ENCODE assay signal across 35 cellular contexts in genomic region chr14:38521591-38521990, GRCh38.
A peak's percentile ranks its signal among the peaks of the same experiment; 100 is the strongest.
DNase-seq lines count a peak whose midpoint lies in the region; ATAC-seq, FAIRE-seq and TF ChIP-seq lines count a peak whose summit lies in the region.
"Had no signal": no experiment of that assay in that cellular context is flagged by ENCODE, and none has a peak within 500 bp of the region (broad histone marks: within the 10 kb centered on the region; RNA-seq: fewer than 3 reads in every experiment).

No MANE protein-coding gene starts in this region.

- no peak overlapping the region for H3K4me2 ChIP-seq in HepG2 (ENCODE audit: low read depth, low read length)
- H3K4me2 ChIP-seq: A549, BLaER1 had no signal

- H3K4me1 ChIP-seq in HepG2 (ENCODE audit: insufficient read depth, low read length) (no peaks in the 10 kb centered on the region), liver (ENCODE audit: control insufficient read depth in 4 of 4, insufficient read depth in 4 of 4, low read length in 3 of 4) (peaks cover 2 to 5% (median 3%) of the 10 kb centered on the region in 4 donors), right lobe of liver (peaks cover 0 to 8% (median 0%) of the 10 kb centered on the region in 4 donors)
- H3K4me1 ChIP-seq: A549, BE2C, Caco-2 had no signal

- FAIRE-seq in HepG2 (lab: Jason Lieb, UNC) (no peak), GM12891 (lab: Jason Lieb, UNC) (no peak), HTR-8/SVneo (lab: Jason Lieb, UNC) (no peak)
- FAIRE-seq: A204.1, A549, D721Med had no signal

- H3K27ac ChIP-seq in HepG2 (ENCODE audit: extremely low read length, insufficient read depth, low read length) (no peak overlapping the region), liver (ENCODE audit: low read depth in 1 of 2, low read length in 2 of 2) (no peak overlapping the region), right lobe of liver (no peak overlapping the region)
- H3K27ac ChIP-seq: 22Rv1; A549; BLaER1; BLaER1 treated with 17β-estradiol and CSF1 and Interleukin-3, amounts not matched to agents 10 nM and 100 nM; C4-2B had no signal

- H2AFZ ChIP-seq in HepG2 (ENCODE audit: low read length) = no peak overlapping the region

- no peaks in the 10 kb centered on the region for H4K20me1 ChIP-seq in HepG2 (ENCODE audit: insufficient read depth, low read length)
- H4K20me1 ChIP-seq: BLaER1; BLaER1 treated with 17β-estradiol and CSF1 and Interleukin-3, amounts not matched to agents 10 nM and 100 nM had no signal

- no peak for TF ChIP-seq CTCF in HepG2 (CRISPR knock-in tag; IDR thresholded peaks at IDR 0.05)
- TF ChIP-seq CTCF in liver (IDR thresholded peaks at IDR 0.05; ENCODE audit: low read depth, low read length, missing input control) = no peak
- no peak for TF ChIP-seq CTCF in right lobe of liver (IDR thresholded peaks at IDR 0.05)

- no peak overlapping the region for H3K4me3 ChIP-seq in HepG2 (replicated peaks in 1 of 3; ENCODE audit: insufficient read depth in 1 of 3, low read depth in 2 of 3, low read length in 3 of 3)
- no peak overlapping the region for H3K4me3 ChIP-seq in liver (ENCODE audit: low read depth in 1 of 3, low read length in 3 of 3)
- H3K4me3 ChIP-seq in right lobe of liver = no peak overlapping the region
- H3K4me3 ChIP-seq: A549; BLaER1; BLaER1 treated with 17β-estradiol and CSF1 and Interleukin-3, amounts not matched to agents 10 nM and 100 nM had no signal

- no peak for DNase-seq in left lobe of liver (ENCODE audit: low spot score)
- no peak for DNase-seq in HepG2 (ENCODE audit: low spot score)
- DNase-seq in right lobe of liver = no peak
- no peak for DNase-seq in GM12891 (ENCODE audit: insufficient read length, low spot score)
- no peak for DNase-seq in HTR-8/SVneo (ENCODE audit: insufficient read length, low spot score)
- DNase-seq in amygdala (lab: John Stamatoyannopoulos, UW) = no peak
- DNase-seq: 8988T; ACHN; AML-193; BE2C; C1 segment of cervical spinal cord; Caco-2; Calu3; CD4-positive, alpha-beta memory T cell; CD4-positive, alpha-beta T cell; CD4-positive, CD25-positive, alpha-beta regulatory T cell; CD8-positive, alpha-beta memory T cell; CD8-positive, alpha-beta T cell; COR-L47; DMS 273 treated with DMSO at 0.1 percent for 48 hours; DMS153; DMS53; DMS79; DMS79 treated with DMSO at 0.1 percent for 48 hours; DND-41; EL had no signal

- CTCF ChIA-PET in HepG2 (lab: Yijun Ruan, JAX; ENCODE audit: low intra/inter-chr PET ratio, low total read pairs) = no interaction called here

- H3K9me3 ChIP-seq in HepG2 (ENCODE audit: low read length) (no peaks in the 10 kb centered on the region), liver (ENCODE audit: control insufficient read depth in 4 of 4, low read length in 3 of 4) (no peaks in the 10 kb centered on the region), right lobe of liver (no peaks in the 10 kb centered on the region)
- H3K9me3 ChIP-seq: A549; BE2C; BLaER1; BLaER1 treated with 17β-estradiol and CSF1 and Interleukin-3, amounts not matched to agents 10 nM and 100 nM; Caco-2 had no signal

- ATAC-seq in left lobe of liver (peak; percentile 49), HepG2 (no peak), right lobe of liver (peak; percentile 55 to 70 (median 59)), GM19324 (IDR thresholded peaks at IDR 0.05; ENCODE audit: low FRiP score, unreplicated experiment) (no peak)
- ATAC-seq: A549; CD8-positive, alpha-beta T cell had no signal

- POLR2A ChIA-PET in HepG2 (lab: Yijun Ruan, JAX) = no interaction called here

- no TSS peak for BruUV-seq in HepG2 (replicated peaks; lab: Mats Ljungman, UMichigan)

- H3K9ac ChIP-seq in HepG2 (ENCODE audit: insufficient read depth, low read depth, low read length) (no peak overlapping the region), liver (ENCODE audit: low read depth in 1 of 2, low read length in 2 of 2) (no peak overlapping the region)
- H3K9ac ChIP-seq: BLaER1; BLaER1 treated with 17β-estradiol and CSF1 and Interleukin-3, amounts not matched to agents 10 nM and 100 nM had no signal

- H3K79me2 ChIP-seq in HepG2 (ENCODE audit: insufficient read depth, low read length) = no peaks in the 10 kb centered on the region

- no peak for TF ChIP-seq POLR2A in HepG2 (IDR thresholded peaks at IDR 0.05; ENCODE audit: insufficient read depth in 1 of 2, low read depth in 2 of 2, low read length in 2 of 2)
- TF ChIP-seq POLR2A in right lobe of liver (IDR thresholded peaks at IDR 0.05) = no peak
- TF ChIP-seq POLR2A in GM12891 (IDR thresholded peaks at IDR 0.05; ENCODE audit: low read depth, low read length) = no peak

- H3K36me3 ChIP-seq in HepG2 (replicated peaks in 1 of 2; ENCODE audit: control insufficient read depth in 1 of 2, insufficient read depth in 2 of 2, low read length in 2 of 2) = no peaks in the 10 kb centered on the region
- no peaks in the 10 kb centered on the region for H3K36me3 ChIP-seq in liver (ENCODE audit: control insufficient read depth in 4 of 4, insufficient read depth in 3 of 4, low read depth in 1 of 4, low read length in 3 of 4)
- H3K36me3 ChIP-seq in right lobe of liver = no peaks in the 10 kb centered on the region
- H3K36me3 ChIP-seq: BE2C; BLaER1; BLaER1 treated with 17β-estradiol and CSF1 and Interleukin-3, amounts not matched to agents 10 nM and 100 nM had no signal

- H3K27me3 ChIP-seq in HepG2 (ENCODE audit: control insufficient read depth in 1 of 2, insufficient read depth in 2 of 2, low read length in 2 of 2) = no peaks in the 10 kb centered on the region
- H3K27me3 ChIP-seq in liver (ENCODE audit: control insufficient read depth in 4 of 4, insufficient read depth in 4 of 4, low read length in 3 of 4) = no peaks in the 10 kb centered on the region
- H3K27me3 ChIP-seq in right lobe of liver = no peaks in the 10 kb centered on the region
- H3K27me3 ChIP-seq: BE2C; BLaER1; BLaER1 treated with 17β-estradiol and CSF1 and Interleukin-3, amounts not matched to agents 10 nM and 100 nM had no signal

- 18% methylated on average over 5 of the region's 5 CpGs for WGBS in HepG2 (ENCODE audit: low lambda C conversion rate)
- 63% methylated on average over 5 of the region's 5 CpGs for WGBS in liver
- 48% methylated on average over 5 of the region's 5 CpGs for WGBS in right lobe of liver (ENCODE audit: insufficient coverage, low coverage, low lambda C conversion rate, missing lambda C conversion rate)

- TF ChIP-seq EP300 in HepG2 (IDR thresholded peaks at IDR 0.05; ENCODE audit: low read depth in 2 of 2, low read length in 2 of 2) = no peak
- no peak for TF ChIP-seq EP300 in HepG2 (CRISPR knock-in tag; IDR thresholded peaks at IDR 0.05; ENCODE audit: borderline replicate concordance)

- in situ Hi-C loops in HepG2 (cut with HindIII; ENCODE audit: extremely low pct_ligation_motif_present, low pct_unique_long_range_greater_than_20kb) = no loop called here

- no peak for TF ChIP-seq RAD21 in HepG2 (CRISPR knock-in tag; IDR thresholded peaks at IDR 0.05)
- TF ChIP-seq RAD21 in liver (IDR thresholded peaks at IDR 0.05) = no peak

- intact Hi-C loops in HepG2 (cut with micrococcal nuclease; ENCODE audit: unreplicated experiment) = no loop called here
- intact Hi-C loops in right lobe of liver (cut with DNase I) = no loop called here

TF ChIP-seq in HepG2, 621 proteins besides CTCF, POLR2A, EP300 and RAD21 (continues in another document):
- no peak for TF ChIP-seq ZNF777 (CRISPR knock-in tag; IDR thresholded peaks at IDR 0.05)
- TF ChIP-seq HOXD1 (CRISPR knock-in tag; IDR thresholded peaks at IDR 0.05) = no peak
- no peak for TF ChIP-seq HCFC1 (IDR thresholded peaks at IDR 0.05; ENCODE audit: low read depth, low read length)
- no peak for TF ChIP-seq NR2F1 (CRISPR knock-in tag; IDR thresholded peaks at IDR 0.05)
- no peak for TF ChIP-seq RARA (CRISPR knock-in tag; IDR thresholded peaks at IDR 0.05)
- TF ChIP-seq KAT7 (CRISPR knock-in tag; IDR thresholded peaks at IDR 0.05; ENCODE audit: borderline replicate concordance) = no peak

TF ChIP-seq in liver, 16 proteins besides CTCF, POLR2A, EP300 and RAD21:
- TF ChIP-seq NR2F2 (IDR thresholded peaks at IDR 0.05) = no peak
- TF ChIP-seq HNF4A (conservative IDR thresholded peaks at IDR 0.05) = peak; percentile 16 to 23

TF ChIP-seq in GM12891, 5 proteins besides CTCF, POLR2A, EP300 and RAD21:
- TF ChIP-seq POU2F2 (IDR thresholded peaks at IDR 0.05; ENCODE audit: low read depth, low read length) = no peak
- no peak for TF ChIP-seq TAF1 (IDR thresholded peaks at IDR 0.05; ENCODE audit: low read depth, low read length)
- no peak for TF ChIP-seq POLR2AphosphoS5 (IDR thresholded peaks at IDR 0.05; ENCODE audit: low read depth, low read length)
- no peak for TF ChIP-seq SPI1 (IDR thresholded peaks at IDR 0.05; ENCODE audit: low read depth, low read length)
- TF ChIP-seq PAX5 (IDR thresholded peaks at IDR 0.05; ENCODE audit: insufficient read depth, low read length, severe bottlenecking) = no peak
TF ChIP-seq in GM12891: peak in this region for 0.

Comparison
In these comparisons a context has a peak if more than half of its experiments do, and no peak if none do; other contexts are left out.
1. ATAC-seq: peak in left lobe of liver (single experiment) and right lobe of liver (4 of 4); none in HepG2 (single experiment) and GM19324 (single experiment).